In the genomic region with DNA sequence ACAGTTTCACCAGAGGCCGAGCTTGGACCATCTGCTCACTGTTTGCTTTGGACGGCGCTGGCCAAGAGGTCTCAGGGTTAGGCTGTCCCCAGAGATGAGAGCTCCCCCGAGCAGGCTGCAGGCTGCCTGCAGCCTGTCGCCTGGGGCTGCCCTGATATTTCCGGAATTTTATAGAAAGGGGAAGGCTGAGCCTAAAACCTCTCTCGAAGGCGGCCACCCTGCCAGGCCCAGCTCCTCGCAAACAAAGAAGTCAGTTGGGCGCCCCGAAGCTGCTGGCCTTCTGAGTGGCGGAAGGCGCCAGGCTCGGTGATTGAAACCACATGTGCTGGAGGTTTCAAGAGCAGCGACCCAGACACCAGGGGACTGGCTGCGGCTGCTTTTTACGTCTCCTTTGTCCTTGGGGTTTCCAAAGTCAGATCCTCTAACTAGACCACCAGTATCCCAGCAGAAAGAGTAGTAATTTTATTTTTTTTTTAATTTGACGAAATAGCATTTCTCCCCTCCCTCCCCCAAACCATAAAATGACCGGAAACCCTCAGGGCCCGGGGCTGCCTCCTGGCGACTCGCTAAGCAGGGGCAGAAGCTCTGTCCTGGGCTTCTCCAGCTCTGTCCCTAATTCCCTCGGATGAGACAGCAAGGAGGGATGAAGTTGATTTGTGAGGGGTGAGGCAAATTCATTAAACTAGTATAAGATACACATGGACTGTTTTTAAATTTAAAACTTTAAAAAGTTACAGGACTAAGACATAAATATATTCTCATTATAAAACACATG, we compare ENCODE assay signal across 1 cellular context.
TF ChIP-seq lines count a peak whose summit lies in the region.

No MANE protein-coding gene starts in this region.

TF ChIP-seq in SK-N-SH treated with all-trans-retinoic acid at 6 μM for 48 hours, 23 proteins besides CTCF, POLR2A, EP300 and RAD21 (continued from another document):
- TF ChIP-seq, protein P1, sequence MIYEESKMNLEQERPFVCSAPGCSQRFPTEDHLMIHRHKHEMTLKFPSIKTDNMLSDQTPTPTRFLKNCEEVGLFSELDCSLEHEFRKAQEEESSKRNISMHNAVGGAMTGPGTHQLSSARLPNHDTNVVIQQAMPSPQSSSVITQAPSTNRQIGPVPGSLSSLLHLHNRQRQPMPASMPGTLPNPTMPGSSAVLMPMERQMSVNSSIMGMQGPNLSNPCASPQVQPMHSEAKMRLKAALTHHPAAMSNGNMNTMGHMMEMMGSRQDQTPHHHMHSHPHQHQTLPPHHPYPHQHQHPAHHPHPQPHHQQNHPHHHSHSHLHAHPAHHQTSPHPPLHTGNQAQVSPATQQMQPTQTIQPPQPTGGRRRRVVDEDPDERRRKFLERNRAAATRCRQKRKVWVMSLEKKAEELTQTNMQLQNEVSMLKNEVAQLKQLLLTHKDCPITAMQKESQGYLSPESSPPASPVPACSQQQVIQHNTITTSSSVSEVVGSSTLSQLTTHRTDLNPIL (CRISPR knock-in tag; IDR thresholded peaks at IDR 0.05; ENCODE audit: low read depth), result 0 out of 2 replicates have a peak, but pooled peaks have one; percentile 12
- TF ChIP-seq ZFP3 (CRISPR knock-in tag; IDR thresholded peaks at IDR 0.05) (peak; percentile 52), PPARA (CRISPR knock-in tag; IDR thresholded peaks at IDR 0.05; ENCODE audit: borderline replicate concordance) (no peak), CSDC2 (CRISPR knock-in tag; IDR thresholded peaks at IDR 0.05) (peak; percentile 50; the same call in 1 of the 2 replicates), ZNF8 (CRISPR knock-in tag; IDR thresholded peaks at IDR 0.05) (no peak), ZC3H10 (CRISPR knock-in tag; IDR thresholded peaks at IDR 0.05) (no peak), ESRRG (CRISPR knock-in tag; IDR thresholded peaks at IDR 0.05) (no peak), OSR1 (CRISPR knock-in tag; IDR thresholded peaks at IDR 0.05) (peak; percentile 67; the same call in 1 of the 2 replicates), ZFP30 (CRISPR knock-in tag; IDR thresholded peaks at IDR 0.05) (no peak)
